ENCODE assay signal across 23 cellular contexts in genomic region chr2:71823526-71823925, GRCh38.
DNase-seq lines count a peak whose midpoint lies in the region; ATAC-seq, FAIRE-seq and TF ChIP-seq lines count a peak whose summit lies in the region.
"Had no signal": no experiment of that assay in that cellular context is flagged by ENCODE, and none has a peak within 500 bp of the region (broad histone marks: within the 10 kb centered on the region; RNA-seq: fewer than 3 reads in every experiment).

No MANE protein-coding gene starts in this region.

- intact Hi-C loops in mammary epithelial cell (cut with micrococcal nuclease) = no loop called here
- intact Hi-C loops in breast epithelium (cut with DNase I; ENCODE audit: low total_unique reads) = no loop called here
- intact Hi-C loops in right lobe of liver (cut with DNase I) = no loop called here
- intact Hi-C loops in mucosa of descending colon (cut with DNase I, micrococcal nuclease) = no loop called here

- H3K4me1 ChIP-seq in mammary epithelial cell (ENCODE audit: insufficient read depth, low read length) (peaks cover 16% of the 10 kb centered on the region), breast epithelium (no peaks in the 10 kb centered on the region), right lobe of liver (peaks cover 0 to 15% (median 7%) of the 10 kb centered on the region in 4 donors), mesendoderm (ENCODE audit: control insufficient read depth, low read depth, low read length) (no peaks in the 10 kb centered on the region), mucosa of descending colon (ENCODE audit: low read depth) (no peaks in the 10 kb centered on the region)
- H3K4me1 ChIP-seq: A549; BLaER1 treated with 17β-estradiol and CSF1 and Interleukin-3, amounts not matched to agents 10 nM and 100 nM had no signal

- H3K27ac ChIP-seq in mammary epithelial cell (ENCODE audit: insufficient read depth, low read depth, low read length) (peak overlapping the region; percentile 36), breast epithelium (no peak overlapping the region), right lobe of liver (no peak overlapping the region), mesendoderm (ENCODE audit: low read depth, low read length) (no peak overlapping the region)
- H3K27ac ChIP-seq: 22Rv1; A549; BLaER1 treated with 17β-estradiol and CSF1 and Interleukin-3, amounts not matched to agents 10 nM and 100 nM; C4-2B had no signal

- peak; percentile 14 for FAIRE-seq in colon (lab: Jason Lieb, UNC)
- FAIRE-seq: D721Med, G401.6, GM12891, GM19239 had no signal

- dilution Hi-C loops in mammary epithelial cell (cut with HindIII; ENCODE audit: low sequenced_read_pairs) = no loop called here

- H3K18ac ChIP-seq in mesendoderm (ENCODE audit: low read length) = no peak overlapping the region

- H3K9ac ChIP-seq in mammary epithelial cell (ENCODE audit: insufficient read depth, low read length) = no peak overlapping the region
- no peak overlapping the region for H3K9ac ChIP-seq in mesendoderm (ENCODE audit: low read length)
- H3K9ac ChIP-seq: BLaER1 treated with 17β-estradiol and CSF1 and Interleukin-3, amounts not matched to agents 10 nM and 100 nM had no signal

- H3K4me3 ChIP-seq in mammary epithelial cell (replicated peaks in 1 of 3; ENCODE audit: insufficient read depth in 1 of 3, low read depth in 2 of 3, low read length in 3 of 3) = no peak overlapping the region
- H3K4me3 ChIP-seq in breast epithelium = no peak overlapping the region
- H3K4me3 ChIP-seq in fibroblast of the aortic adventitia (ENCODE audit: low read depth, low read length) = no peak overlapping the region
- H3K4me3 ChIP-seq in right lobe of liver = no peak overlapping the region
- H3K4me3 ChIP-seq in mesendoderm (ENCODE audit: low read length) = no peak overlapping the region
- H3K4me3 ChIP-seq in mucosa of descending colon = no peak overlapping the region
- H3K4me3 ChIP-seq: A549; BLaER1 treated with 17β-estradiol and CSF1 and Interleukin-3, amounts not matched to agents 10 nM and 100 nM had no signal

- H3K36me3 ChIP-seq in mammary epithelial cell (ENCODE audit: insufficient read depth, low read length) (no peaks in the 10 kb centered on the region), breast epithelium (no peaks in the 10 kb centered on the region), right lobe of liver (no peaks in the 10 kb centered on the region), mesendoderm (ENCODE audit: control insufficient read depth, insufficient read depth, low read length) (no peaks in the 10 kb centered on the region), mucosa of descending colon (ENCODE audit: low read depth) (no peaks in the 10 kb centered on the region)
- H3K36me3 ChIP-seq: BLaER1 treated with 17β-estradiol and CSF1 and Interleukin-3, amounts not matched to agents 10 nM and 100 nM had no signal

- DNase-seq in mammary epithelial cell (no peak), breast epithelium (ENCODE audit: low spot score in 2 of 2) (no peak), fibroblast of the aortic adventitia (ENCODE audit: low read depth) (peak; percentile 22), right lobe of liver (no peak), NCI-H748 (lab: John Stamatoyannopoulos, UW; ENCODE audit: unreplicated experiment) (no peak), mesendoderm (no peak), mucosa of descending colon (no peak)
- DNase-seq: AML-193; Caco-2; Calu3; CD4-positive, alpha-beta T cell; CD8-positive, alpha-beta T cell; DMS79 treated with DMSO at 0.1 percent for 48 hours; GF-D8 had no signal

- no peak overlapping the region for H2BK120ac ChIP-seq in mesendoderm (ENCODE audit: low read depth, low read length)

- H2BK5ac ChIP-seq in mesendoderm (ENCODE audit: low read length) = no peak overlapping the region

- BruUV-seq in mammary epithelial cell (replicated peaks; lab: Mats Ljungman, UMichigan) = no TSS peak

- H3K56ac ChIP-seq in mesendoderm (ENCODE audit: low read length) = no peak overlapping the region

- no peak overlapping the region for H2AK5ac ChIP-seq in mesendoderm (ENCODE audit: low read length)

- H3K4me2 ChIP-seq in mammary epithelial cell (ENCODE audit: insufficient read depth, low read depth, low read length) (peak overlapping the region; percentile 76), mesendoderm (ENCODE audit: low read length) (no peak overlapping the region)
- H3K4me2 ChIP-seq: A549; BLaER1 treated with 17β-estradiol and CSF1 and Interleukin-3, amounts not matched to agents 10 nM and 100 nM had no signal

- H3K9me3 ChIP-seq in mammary epithelial cell (replicated peaks; ENCODE audit: insufficient read depth, low read length) (no peaks in the 10 kb centered on the region), breast epithelium (peaks cover 0 to 12% of the 10 kb centered on the region in 2 donors), right lobe of liver (no peaks in the 10 kb centered on the region), mucosa of descending colon (no peaks in the 10 kb centered on the region)

- peak overlapping the region; percentile 79 for H2AFZ ChIP-seq in mammary epithelial cell (ENCODE audit: low read depth, low read length)

- H4K5ac ChIP-seq in mesendoderm (ENCODE audit: low read length) = no peak overlapping the region

- H3K4ac ChIP-seq in mesendoderm (ENCODE audit: low read depth, low read length) = no peak overlapping the region

- CTCF ChIA-PET in mammary epithelial cell (lab: Charles Lee; ENCODE audit: low non-redundant PET) = no interaction called here

- in situ Hi-C loops in mammary epithelial cell (cut with MboI; ENCODE audit: low sequenced_read_pairs in 2 of 2) = loop anchor here in 1 of 2 donors (25.0 kb wide), 1 partner anchor 914 kb away; no protein-coding TSS in a partner anchor

- TF ChIP-seq CTCF in mammary epithelial cell (conservative IDR thresholded peaks at IDR 0.05 in 1 of 2, IDR thresholded peaks at IDR 0.05 in 1 of 2; ENCODE audit: extremely low read depth in 1 of 2, insufficient read depth in 1 of 2, low read depth in 1 of 2, low read length in 2 of 2) = no peak
- TF ChIP-seq CTCF in breast epithelium (IDR thresholded peaks at IDR 0.05) = no peak
- no peak for TF ChIP-seq CTCF in fibroblast of the aortic adventitia (IDR thresholded peaks at IDR 0.05; ENCODE audit: insufficient read depth, low read length)
- TF ChIP-seq CTCF in right lobe of liver (IDR thresholded peaks at IDR 0.05) = no peak
- no peak for TF ChIP-seq CTCF in mucosa of descending colon (IDR thresholded peaks at IDR 0.05)

- H3K27me3 ChIP-seq in mammary epithelial cell (ENCODE audit: insufficient read depth, low read length) = no peaks in the 10 kb centered on the region
- no peaks in the 10 kb centered on the region for H3K27me3 ChIP-seq in breast epithelium
- H3K27me3 ChIP-seq in right lobe of liver = no peaks in the 10 kb centered on the region
- H3K27me3 ChIP-seq in mesendoderm (ENCODE audit: insufficient read depth, low read length, poor library complexity) = no peaks in the 10 kb centered on the region
- H3K27me3 ChIP-seq: BLaER1 treated with 17β-estradiol and CSF1 and Interleukin-3, amounts not matched to agents 10 nM and 100 nM had no signal

- no peaks in the 10 kb centered on the region for H3K79me2 ChIP-seq in mammary epithelial cell (ENCODE audit: insufficient read depth, low read length)
- no peaks in the 10 kb centered on the region for H3K79me2 ChIP-seq in mesendoderm (ENCODE audit: control insufficient read depth, insufficient read depth, low read length)

- TF ChIP-seq POLR2A in breast epithelium (IDR thresholded peaks at IDR 0.05) (no peak), right lobe of liver (IDR thresholded peaks at IDR 0.05) (no peak)

- peak; percentile 38 to 76 (median 62) for ATAC-seq in right lobe of liver
- ATAC-seq in mucosa of descending colon = no peak
- ATAC-seq: A549; CD8-positive, alpha-beta T cell had no signal

- H4K20me1 ChIP-seq in mammary epithelial cell (ENCODE audit: insufficient read depth, low read length) = no peaks in the 10 kb centered on the region
- H4K20me1 ChIP-seq: BLaER1 treated with 17β-estradiol and CSF1 and Interleukin-3, amounts not matched to agents 10 nM and 100 nM had no signal

- H3K23ac ChIP-seq in mesendoderm (ENCODE audit: low read length) = no peak overlapping the region

- no peak overlapping the region for H2BK15ac ChIP-seq in mesendoderm (replicated peaks; ENCODE audit: low read depth)

- no peaks in the 10 kb centered on the region for H3K79me1 ChIP-seq in mesendoderm (ENCODE audit: low read length)

- no peak overlapping the region for H4K8ac ChIP-seq in mesendoderm (ENCODE audit: low read depth, low read length)
